ENCODE assay signal across 26 cellular contexts in genomic region chr4:19614171-19614570, GRCh38.
"Had no signal": no experiment of that assay in that cellular context is flagged by ENCODE, and none has a peak within 500 bp of the region (broad histone marks: within the 10 kb centered on the region; RNA-seq: fewer than 3 reads in every experiment).

No MANE protein-coding gene starts in this region.

- ATAC-seq: activated CD4-positive, CD25-positive, alpha-beta regulatory T cell treated with anti-CD3 and anti-CD28 coated beads, Interleukin-2, amount 50 U/mL, for 24 hours; gastrocnemius medialis; left cardiac atrium; left ventricle myocardium superior had no signal

- H3K4me3 ChIP-seq: coronary artery, dorsolateral prefrontal cortex, gastrocnemius medialis, right lobe of liver, tibial nerve had no signal

- H3K4me3 Mint-ChIP-seq: activated CD4-positive, alpha-beta memory T cell treated with anti-CD3 and anti-CD28 coated beads, Interleukin-2, amount 10 ng/mL, durations not matched to agents 7 days and 5 days; activated CD4-positive, alpha-beta T cell treated with anti-CD3 and anti-CD28 coated beads, Interleukin-2, amount 10 ng/mL, durations not matched to agents 24 days and 14 days; activated T-cell treated with anti-CD3 and anti-CD28 coated beads, Interleukin-2, amount 50 U/mL, for 24 hours; nephron; T-helper 1 cell treated with Interleukin-12 subunit alpha and Interleukin-12 subunit beta and Interleukin-4 antibody, amounts not matched to agents 30 μg/mL and 1 μg/mL, for 36 hours had no signal

- FAIRE-seq: keratinocyte, TTC549 had no signal

- DNase-seq: activated CD4-positive, alpha-beta memory T cell treated with anti-CD3 and anti-CD28 coated beads, Interleukin-2, amount 10 ng/mL, durations not matched to agents 7 days and 5 days; activated CD4-positive, alpha-beta T cell treated with anti-CD3 and anti-CD28 coated beads, Interleukin-2, amount 10 ng/mL, durations not matched to agents 24 days and 14 days; activated CD8-positive, alpha-beta memory T cell treated with anti-CD3 and anti-CD28 coated beads, Interleukin-2, amount 50 U/mL, for 48 hours; activated gamma-delta T cell treated with Interleukin-2 at 50 U/mL for 16 hours; activated naive CD4-positive, alpha-beta T cell treated with anti-CD3 and anti-CD28 coated beads, Interleukin-2, amount 50 U/mL, for 16 hours; activated T-cell treated with anti-CD3 and anti-CD28 coated beads, Interleukin-2, amount 50 U/mL, for 24 hours; anterior cingulate cortex; dorsolateral prefrontal cortex; effector memory CD4-positive, alpha-beta T cell; gastrocnemius medialis; glutamatergic neuron; left cardiac atrium; left ventricle myocardium superior; stimulated activated CD4-positive, alpha-beta T cell treated with anti-CD3 and anti-CD28 coated beads, Interleukin-2, amount 100 ng/mL, for 48 hours; stimulated activated naive CD4-positive, alpha-beta T cell treated with Interleukin-2 at 50 U/mL for 16 hours; SW 1271; T-helper 9 cell; WERI-Rb-1 had no signal

- H3K27me3 Mint-ChIP-seq: activated CD4-positive, alpha-beta memory T cell treated with anti-CD3 and anti-CD28 coated beads, Interleukin-2, amount 10 ng/mL, durations not matched to agents 7 days and 5 days; activated CD4-positive, alpha-beta T cell treated with anti-CD3 and anti-CD28 coated beads, Interleukin-2, amount 10 ng/mL, durations not matched to agents 24 days and 14 days; activated T-cell treated with anti-CD3 and anti-CD28 coated beads, Interleukin-2, amount 50 U/mL, for 24 hours had no signal

- H3K27ac Mint-ChIP-seq: activated CD4-positive, alpha-beta memory T cell treated with anti-CD3 and anti-CD28 coated beads, Interleukin-2, amount 10 ng/mL, durations not matched to agents 7 days and 5 days; activated CD4-positive, alpha-beta T cell treated with anti-CD3 and anti-CD28 coated beads, Interleukin-2, amount 10 ng/mL, durations not matched to agents 24 days and 14 days; activated T-cell treated with anti-CD3 and anti-CD28 coated beads, Interleukin-2, amount 50 U/mL, for 24 hours; nephron; T-helper 1 cell treated with Interleukin-12 subunit alpha and Interleukin-12 subunit beta and Interleukin-4 antibody, amounts not matched to agents 30 μg/mL and 1 μg/mL, for 36 hours had no signal

- H3K4me1 Mint-ChIP-seq: activated CD4-positive, alpha-beta memory T cell treated with anti-CD3 and anti-CD28 coated beads, Interleukin-2, amount 10 ng/mL, durations not matched to agents 7 days and 5 days; activated CD4-positive, alpha-beta T cell treated with anti-CD3 and anti-CD28 coated beads, Interleukin-2, amount 10 ng/mL, durations not matched to agents 24 days and 14 days; nephron had no signal
